ENCODE assay signal across 13 cellular contexts in genomic region chr15:74193305-74193718, GRCh38. TPM values are rescaled to one million over a fixed set of nuclear protein-coding genes. Genes with fewer than 3 reads are reported as not detected.
DNase-seq lines count a peak whose midpoint lies in the region; ATAC-seq and TF ChIP-seq lines count a peak whose summit lies in the region.
"Had no signal": no experiment of that assay in that cellular context is flagged by ENCODE, and none has a peak within 500 bp of the region (broad histone marks: within the 10 kb centered on the region; RNA-seq: fewer than 3 reads in every experiment).

No MANE protein-coding gene starts in this region.

- H3K4me3 ChIP-seq in RWPE2 (ENCODE audit: severe bottlenecking) (no peak overlapping the region), esophagus squamous epithelium (no peak overlapping the region)

- WGBS in esophagus squamous epithelium, 2 donors = 19 to 46% methylated on average over 3 to 4 of the region's 4 CpGs

- TF ChIP-seq POLR2A in esophagus squamous epithelium (IDR thresholded peaks at IDR 0.05) = no peak

- ATAC-seq in RWPE2 (ENCODE audit: low read depth) = peak; percentile 88
- peak; percentile 11 for ATAC-seq in stimulated activated effector memory CD8-positive, alpha-beta T cell treated with anti-CD3 and anti-CD28 coated beads, Interleukin-12 subunit alpha, Interleukin-12 subunit beta, amount 100 ng/mL, for 72 hours

- H3K4me3 Mint-ChIP-seq in stimulated activated effector memory CD8-positive, alpha-beta T cell treated with anti-CD3 and anti-CD28 coated beads, Interleukin-12 subunit alpha, Interleukin-12 subunit beta, amount 100 ng/mL, for 72 hours = no peak overlapping the region
- H3K4me3 Mint-ChIP-seq: central memory CD8-positive, alpha-beta T cell had no signal

- DNase-seq in DMS53 (lab: John Stamatoyannopoulos, UW) (peak; percentile 61), DMS53 treated with DMSO at 0.1 percent for 48 hours (lab: John Stamatoyannopoulos, UW; ENCODE audit: unreplicated experiment) (no peak), RWPE2 (ENCODE audit: low spot score) (peak; percentile 83), esophagus squamous epithelium (lab: John Stamatoyannopoulos, UW) (no peak), NCI-H345 treated with DMSO at 0.1 percent for 48 hours (lab: John Stamatoyannopoulos, UW; ENCODE audit: unreplicated experiment) (no peak), germinal center (ENCODE audit: low spot score) (no peak), NCI-H1436 treated with DMSO at 0.1 percent for 48 hours (lab: John Stamatoyannopoulos, UW) (no peak)
- no peak for DNase-seq in stimulated activated effector memory CD8-positive, alpha-beta T cell treated with anti-CD3 and anti-CD28 coated beads, Interleukin-12 subunit alpha, Interleukin-12 subunit beta, amount 100 ng/mL, for 72 hours (ENCODE audit: low spot score in 2 of 2)
- DNase-seq: MM.1S had no signal

- no peak overlapping the region for H3K27ac Mint-ChIP-seq in stimulated activated effector memory CD8-positive, alpha-beta T cell treated with anti-CD3 and anti-CD28 coated beads, Interleukin-12 subunit alpha, Interleukin-12 subunit beta, amount 100 ng/mL, for 72 hours

- H3K4me1 Mint-ChIP-seq in stimulated activated effector memory CD8-positive, alpha-beta T cell treated with anti-CD3 and anti-CD28 coated beads, Interleukin-12 subunit alpha, Interleukin-12 subunit beta, amount 100 ng/mL, for 72 hours = no peaks in the 10 kb centered on the region
- H3K4me1 Mint-ChIP-seq: central memory CD8-positive, alpha-beta T cell had no signal

- H3K9me3 Mint-ChIP-seq in stimulated activated effector memory CD8-positive, alpha-beta T cell treated with anti-CD3 and anti-CD28 coated beads, Interleukin-12 subunit alpha, Interleukin-12 subunit beta, amount 100 ng/mL, for 72 hours = no peaks in the 10 kb centered on the region
- H3K9me3 Mint-ChIP-seq: central memory CD8-positive, alpha-beta T cell had no signal

- H3K36me3 ChIP-seq in RWPE2 (ENCODE audit: low read depth) = no peaks in the 10 kb centered on the region
- H3K36me3 ChIP-seq in esophagus squamous epithelium = no peaks in the 10 kb centered on the region
- H3K36me3 ChIP-seq: neutrophil had no signal

- TF ChIP-seq CTCF in RWPE2 (IDR thresholded peaks at IDR 0.05; ENCODE audit: poor library complexity, severe bottlenecking) (no peak), esophagus squamous epithelium (IDR thresholded peaks at IDR 0.05) (no peak)

- H3K9me3 ChIP-seq in RWPE2 (ENCODE audit: severe bottlenecking) = no peaks in the 10 kb centered on the region
- no peaks in the 10 kb centered on the region for H3K9me3 ChIP-seq in esophagus squamous epithelium
- H3K9me3 ChIP-seq: neutrophil had no signal

- H3K27me3 ChIP-seq in RWPE2 (ENCODE audit: insufficient read depth, poor library complexity, severe bottlenecking) (no peaks in the 10 kb centered on the region), esophagus squamous epithelium (no peaks in the 10 kb centered on the region)
- H3K27me3 ChIP-seq: neutrophil had no signal

- H3K36me3 Mint-ChIP-seq in stimulated activated effector memory CD8-positive, alpha-beta T cell treated with anti-CD3 and anti-CD28 coated beads, Interleukin-12 subunit alpha, Interleukin-12 subunit beta, amount 100 ng/mL, for 72 hours = no peaks in the 10 kb centered on the region

- intact Hi-C loops in esophagus squamous epithelium (cut with DNase I) = no loop called here

- H3K4me1 ChIP-seq in RWPE2 (ENCODE audit: insufficient read depth, poor library complexity, severe bottlenecking) = peaks cover 18% of the 10 kb centered on the region
- peaks cover 11 to 65% (median 30%) of the 10 kb centered on the region in 3 donors for H3K4me1 ChIP-seq in esophagus squamous epithelium

- H3K27ac ChIP-seq in RWPE2 (ENCODE audit: poor library complexity, severe bottlenecking) (peak overlapping the region; percentile 49), esophagus squamous epithelium (peak overlapping the region; percentile 3 to 59 (median 48))
- H3K27ac ChIP-seq: 22Rv1, neutrophil had no signal

RNA-seq across cellular contexts. Expression of gene STRA6, which starts 9.3 kb away (rescaled TPM):
- 1 to 10 TPM in 2 of 4 donors, under 1 TPM in 1, not detected in 1; 0.76 to 2.2 (median 1.5) TPM for total RNA-seq in esophagus squamous epithelium
- total RNA-seq: activated CD8-positive, alpha-beta memory T cell treated with anti-CD3 and anti-CD28 coated beads for 36 hours had no signal

RNA-seq across cellular contexts. Expression of gene ISLR, which starts 19.8 kb away (rescaled TPM):
- 10 to 100 TPM in 2 of 4 donors, 1 to 10 TPM in 1, under 1 TPM in 1; 0.91 to 38.0 (median 11.0) TPM for total RNA-seq in esophagus squamous epithelium
- total RNA-seq: activated CD8-positive, alpha-beta memory T cell treated with anti-CD3 and anti-CD28 coated beads for 36 hours had no signal

RNA-seq across cellular contexts. Expression of gene CCDC33, which starts 42.8 kb away (rescaled TPM):
- not detected for total RNA-seq in esophagus squamous epithelium
- total RNA-seq: activated CD8-positive, alpha-beta memory T cell treated with anti-CD3 and anti-CD28 coated beads for 36 hours had no signal

Comparison
In these comparisons a context has a peak if more than half of its experiments do, and no peak if none do; other contexts are left out.
1. DNase-seq: peak in DMS53 (single experiment) and RWPE2 (single experiment); none in DMS53 treated with DMSO at 0.1 percent for 48 hours (single experiment), esophagus squamous epithelium (single experiment), stimulated activated effector memory CD8-positive, alpha-beta T cell treated with anti-CD3 and anti-CD28 coated beads, Interleukin-12 subunit alpha, Interleukin-12 subunit beta, amount 100 ng/mL, for 72 hours (0 of 2), NCI-H345 treated with DMSO at 0.1 percent for 48 hours (single experiment), germinal center (single experiment) and NCI-H1436 treated with DMSO at 0.1 percent for 48 hours (single experiment).